ENCODE assay signal across 22 cellular contexts in genomic region chr1:220652995-220653394, GRCh38.
"Had no signal": no experiment of that assay in that cellular context is flagged by ENCODE, and none has a peak within 500 bp of the region (broad histone marks: within the 10 kb centered on the region; RNA-seq: fewer than 3 reads in every experiment).

No MANE protein-coding gene starts in this region.

- H3K27ac ChIP-seq: breast epithelium, coronary artery, esophagus muscularis mucosa, gastrocnemius medialis, left ventricle myocardium inferior, neural progenitor cell, testis, uterus had no signal

- DNase-seq: activated B cell treated with CpG ODN at 0.5 μM for 24 hours; activated CD4-positive, alpha-beta T cell treated with anti-CD3 and anti-CD28 coated beads for 36 hours; activated CD4-positive, alpha-beta T cell treated with anti-CD3 and anti-CD28 coated beads, Interleukin-2, amount 50 U/mL, for 48 hours; activated CD8-positive, alpha-beta memory T cell treated with anti-CD3 and anti-CD28 coated beads, Interleukin-2, amount 50 U/mL, for 48 hours; activated naive CD4-positive, alpha-beta T cell treated with Interleukin-2 at 50 U/mL for 16 hours; activated naive CD8-positive, alpha-beta T cell treated with anti-CD3 and anti-CD28 coated beads for 36 hours; activated T-cell treated with anti-CD3 and anti-CD28 coated beads, Interleukin-2, amount 50 U/mL, for 4 hours; gastrocnemius medialis; head of caudate nucleus; hypothalamus; left ventricle myocardium inferior; naive thymus-derived CD8-positive, alpha-beta T cell; stimulated activated CD4-positive, alpha-beta T cell treated with anti-CD3 and anti-CD28 coated beads, Interleukin-2, amount 100 ng/mL, for 48 hours; stimulated activated CD8-positive, alpha-beta memory T cell treated with anti-CD3 and anti-CD28 coated beads, Interleukin-4, amount 100 ng/mL, for 48 hours; stimulated activated naive B cell treated with anti-CD40 and anti-IgM and Interleukin-4, amounts not matched to agents 10 μg/mL and 1 μg/mL and 100 μg/mL, for 72 hours; testis; trophoblast cell; uterus had no signal

- H3K36me3 ChIP-seq: breast epithelium, gastrocnemius medialis, uterus had no signal

- H3K27me3 ChIP-seq: breast epithelium, esophagus muscularis mucosa, gastrocnemius medialis, neural progenitor cell, testis, uterus had no signal

- H3K9me3 ChIP-seq: breast epithelium, esophagus muscularis mucosa, gastrocnemius medialis, left ventricle myocardium inferior, testis, uterus had no signal

- ATAC-seq: activated CD4-positive, alpha-beta T cell treated with anti-CD3 and anti-CD28 coated beads for 36 hours; activated T-cell treated with anti-CD3 and anti-CD28 coated beads, Interleukin-2, amount 50 U/mL, for 4 hours; gastrocnemius medialis; naive thymus-derived CD8-positive, alpha-beta T cell; stimulated activated naive B cell treated with anti-CD40 and anti-IgM and Interleukin-4, amounts not matched to agents 10 μg/mL and 1 μg/mL and 100 μg/mL, for 72 hours had no signal

- H3K4me3 ChIP-seq: breast epithelium, coronary artery, esophagus muscularis mucosa, gastrocnemius medialis, left ventricle myocardium inferior, neural progenitor cell, testis, uterus had no signal
